ENCODE assay signal across 9 cellular contexts in the genomic region with DNA sequence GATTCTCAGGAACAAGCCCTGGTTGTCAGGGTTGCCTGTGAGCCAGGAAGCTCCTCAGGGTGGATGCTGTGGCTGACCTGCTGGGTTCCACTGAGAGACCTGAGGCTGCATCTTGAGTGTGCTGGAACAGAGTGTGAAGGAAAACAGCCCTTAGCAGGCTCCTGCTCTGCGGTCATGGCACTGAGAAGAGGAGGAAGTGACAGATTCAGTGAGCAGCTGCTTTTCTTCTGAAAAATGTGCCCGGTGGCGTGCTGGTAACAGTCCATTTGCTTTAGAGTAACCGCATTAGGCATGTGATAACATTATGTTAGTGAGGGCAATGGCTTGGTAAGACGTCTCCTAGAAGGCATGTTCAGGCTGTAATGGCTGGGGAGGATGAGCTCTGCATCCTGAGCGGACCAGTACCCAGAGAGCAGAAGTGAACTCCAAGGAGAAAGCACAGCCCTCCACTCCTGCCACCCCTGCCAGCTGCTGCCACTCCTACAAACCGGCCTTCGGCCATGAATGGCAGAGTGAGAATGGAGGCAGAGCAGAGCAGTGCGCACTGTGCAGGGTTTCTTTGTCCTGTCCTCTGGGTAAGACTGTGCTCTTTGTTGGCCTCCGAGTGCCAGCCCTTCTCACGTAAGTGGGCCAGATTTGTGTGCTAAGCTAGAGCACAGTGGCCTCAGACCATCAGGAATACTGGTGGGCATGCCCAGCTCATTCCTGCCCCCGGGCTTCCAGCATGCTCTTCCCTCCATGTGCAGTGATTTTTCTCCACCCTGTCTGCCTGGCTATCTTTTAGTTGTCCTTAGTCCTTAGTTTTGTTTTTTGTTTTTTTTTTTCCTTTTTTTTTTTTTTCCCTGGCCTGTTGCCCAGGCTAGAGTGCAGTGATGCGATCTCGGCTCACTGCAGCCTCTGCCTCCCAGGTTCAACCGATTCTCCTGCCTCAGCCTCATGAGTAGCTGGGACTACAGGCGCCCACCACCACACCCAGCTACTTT.
DNase-seq lines count a peak whose midpoint lies in the region; ATAC-seq and TF ChIP-seq lines count a peak whose summit lies in the region.
"Had no signal": no experiment of that assay in that cellular context is flagged by ENCODE, and none has a peak within 500 bp of the region (broad histone marks: within the 10 kb centered on the region; RNA-seq: fewer than 3 reads in every experiment).

No MANE protein-coding gene starts in this region.

- no peak for TF ChIP-seq POLR2A in transverse colon (IDR thresholded peaks at IDR 0.05)

- H3K9me3 ChIP-seq in right atrium auricular region (no peaks in the 10 kb centered on the region), transverse colon (no peaks in the 10 kb centered on the region)

- no peaks in the 10 kb centered on the region for H3K4me1 Mint-ChIP-seq in mesothelial cell of epicardium

- no peaks in the 10 kb centered on the region for H3K9me3 Mint-ChIP-seq in mesothelial cell of epicardium

- H3K36me3 Mint-ChIP-seq in mesothelial cell of epicardium, result peaks cover 11% of the 10 kb centered on the region

- ATAC-seq in Right ventricle myocardium superior (ENCODE audit: poor library complexity) (peak; percentile 29), HG03175 (IDR thresholded peaks at IDR 0.05; ENCODE audit: unreplicated experiment) (peak; percentile 79)

- no peak overlapping the region for H3K4me3 Mint-ChIP-seq in mesothelial cell of epicardium

- H3K27ac ChIP-seq in right atrium auricular region (no peak overlapping the region), transverse colon (peak overlapping the region; percentile 8 to 65 (median 38))
- H3K27ac ChIP-seq: C4-2B had no signal

- H3K4me3 ChIP-seq in right atrium auricular region (no peak overlapping the region), transverse colon (no peak overlapping the region)

- WGBS in transverse colon (ENCODE audit: low coverage in 1 of 2), 2 donors, result 75 to 84% methylated on average over 2 to 16 of the region's 16 CpGs

- TF ChIP-seq EP300 in transverse colon (IDR thresholded peaks at IDR 0.05; ENCODE audit: low read depth), result no peak

- no peak for DNase-seq in Right ventricle myocardium superior
- no peak for DNase-seq in right atrium auricular region (ENCODE audit: low spot score)
- peak in 41 of 56 donors; percentile 11 to 79 (median 39) for DNase-seq in amygdala (lab: John Stamatoyannopoulos, UW)
- DNase-seq in transverse colon, result peak; percentile 52
- DNase-seq in mesothelial cell of epicardium (ENCODE audit: low spot score in 2 of 2, unreplicated experiment in 2 of 2), result no peak
- no peak for DNase-seq in central memory CD4-positive, alpha-beta T cell
- no peak for DNase-seq in islet precursor cell

- TF ChIP-seq CTCF in right atrium auricular region (IDR thresholded peaks at IDR 0.05) (no peak), transverse colon (IDR thresholded peaks at IDR 0.05) (no peak), mesothelial cell of epicardium (IDR thresholded peaks at IDR 0.05; ENCODE audit: unreplicated experiment) (no peak)

- H3K27me3 ChIP-seq in right atrium auricular region, result no peaks in the 10 kb centered on the region
- H3K27me3 ChIP-seq in transverse colon, result no peaks in the 10 kb centered on the region

- in situ Hi-C loops in transverse colon (cut with MboI; ENCODE audit: low pct_ligation_motif_present in 1 of 4, low pct_unique_long_range_greater_than_20kb in 1 of 4, low sequenced_read_pairs in 3 of 4), result no loop called here

- intact Hi-C loops in Right ventricle myocardium superior (cut with DNase I), result no loop called here
- intact Hi-C loops in transverse colon (cut with DNase I; ENCODE audit: low total_unique reads), result no loop called here

- H3K36me3 ChIP-seq in right atrium auricular region (peaks cover 12% of the 10 kb centered on the region), transverse colon (peaks cover 0 to 8% (median 0%) of the 10 kb centered on the region in 4 donors)

- no peak overlapping the region for H3K27ac Mint-ChIP-seq in mesothelial cell of epicardium

- no peaks in the 10 kb centered on the region for H3K27me3 Mint-ChIP-seq in mesothelial cell of epicardium (ENCODE audit: low read depth)

- H3K4me1 ChIP-seq in right atrium auricular region (no peaks in the 10 kb centered on the region), transverse colon (peaks cover 0 to 3% (median 0%) of the 10 kb centered on the region in 4 donors)

Comparison
In these comparisons a context has a peak if more than half of its experiments do, and no peak if none do; other contexts are left out.
1. DNase-seq: peak in amygdala (41 of 56) and transverse colon (single experiment); none in Right ventricle myocardium superior (single experiment), right atrium auricular region (single experiment), mesothelial cell of epicardium (0 of 2), central memory CD4-positive, alpha-beta T cell (single experiment) and islet precursor cell (single experiment).
2. H3K27ac ChIP-seq: peak in transverse colon (4 of 4); none in right atrium auricular region (0 of 2).